Comparison of ENCODE assay signal across 1 cellular context in the genomic region with DNA sequence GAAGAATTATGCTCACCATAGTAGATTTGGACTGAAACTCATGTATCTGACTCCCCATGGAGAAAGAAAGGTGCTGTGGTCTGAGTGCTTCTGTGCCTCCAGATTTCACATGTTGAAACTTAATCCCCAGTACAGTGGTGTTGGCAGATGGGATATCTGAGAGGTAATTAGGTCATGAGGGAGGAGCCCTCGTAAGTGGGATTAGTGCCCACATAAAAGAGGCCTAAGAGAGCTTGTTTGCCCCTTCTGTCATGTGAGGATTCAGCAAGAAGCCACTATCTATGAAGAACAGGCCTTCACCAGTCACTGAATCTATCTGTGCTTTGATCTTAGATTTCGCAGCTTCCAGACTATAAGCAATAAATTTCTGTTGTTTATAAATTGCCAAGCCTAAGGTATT.
TF ChIP-seq lines count a peak whose summit lies in the region.

No MANE protein-coding gene starts in this region.

TF ChIP-seq in HEK293, 187 proteins besides CTCF, POLR2A, EP300 and RAD21 (continued from another document):
- peak; percentile 51; the same call in 1 of the 2 replicates for TF ChIP-seq SP7 (tag by site-specific recombination; IDR thresholded peaks at IDR 0.05)
- no peak for TF ChIP-seq ZNF792 (tag by site-specific recombination; IDR thresholded peaks at IDR 0.05)
- TF ChIP-seq, protein P1, sequence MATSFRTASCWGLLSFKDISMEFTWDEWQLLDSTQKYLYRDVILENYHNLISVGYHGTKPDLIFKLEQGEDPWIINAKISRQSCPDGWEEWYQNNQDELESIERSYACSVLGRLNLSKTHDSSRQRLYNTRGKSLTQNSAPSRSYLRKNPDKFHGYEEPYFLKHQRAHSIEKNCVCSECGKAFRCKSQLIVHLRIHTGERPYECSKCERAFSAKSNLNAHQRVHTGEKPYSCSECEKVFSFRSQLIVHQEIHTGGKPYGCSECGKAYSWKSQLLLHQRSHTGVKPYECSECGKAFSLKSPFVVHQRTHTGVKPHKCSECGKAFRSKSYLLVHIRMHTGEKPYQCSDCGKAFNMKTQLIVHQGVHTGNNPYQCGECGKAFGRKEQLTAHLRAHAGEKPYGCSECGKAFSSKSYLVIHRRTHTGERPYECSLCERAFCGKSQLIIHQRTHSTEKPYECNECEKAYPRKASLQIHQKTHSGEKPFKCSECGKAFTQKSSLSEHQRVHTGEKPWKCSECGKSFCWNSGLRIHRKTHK (tag by site-specific recombination; IDR thresholded peaks at IDR 0.05), result no peak
- TF ChIP-seq GLI4 (tag by site-specific recombination; IDR thresholded peaks at IDR 0.05), result no peak
- no peak for TF ChIP-seq ZNF23 (tag by site-specific recombination; IDR thresholded peaks at IDR 0.05; ENCODE audit: borderline replicate concordance)
- TF ChIP-seq ZNF266 (tag by site-specific recombination; IDR thresholded peaks at IDR 0.05; ENCODE audit: low read depth), result no peak
- no peak for TF ChIP-seq MYNN (tag by site-specific recombination; IDR thresholded peaks at IDR 0.05; ENCODE audit: borderline replicate concordance)
- TF ChIP-seq GLI2 (tag by site-specific recombination; IDR thresholded peaks at IDR 0.05; ENCODE audit: borderline replicate concordance, low read depth), result peak; percentile 78; the same call in 1 of the 2 replicates
- TF ChIP-seq, protein P2, sequence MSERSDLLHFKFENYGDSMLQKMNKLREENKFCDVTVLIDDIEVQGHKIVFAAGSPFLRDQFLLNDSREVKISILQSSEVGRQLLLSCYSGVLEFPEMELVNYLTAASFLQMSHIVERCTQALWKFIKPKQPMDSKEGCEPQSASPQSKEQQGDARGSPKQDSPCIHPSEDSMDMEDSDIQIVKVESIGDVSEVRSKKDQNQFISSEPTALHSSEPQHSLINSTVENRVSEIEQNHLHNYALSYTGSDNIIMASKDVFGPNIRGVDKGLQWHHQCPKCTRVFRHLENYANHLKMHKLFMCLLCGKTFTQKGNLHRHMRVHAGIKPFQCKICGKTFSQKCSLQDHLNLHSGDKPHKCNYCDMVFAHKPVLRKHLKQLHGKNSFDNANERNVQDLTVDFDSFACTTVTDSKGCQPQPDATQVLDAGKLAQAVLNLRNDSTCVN (tag by site-specific recombination; optimal IDR thresholded peaks at IDR 0.05), result no peak
- TF ChIP-seq ZNF48 (tag by site-specific recombination; IDR thresholded peaks at IDR 0.05), result no peak
- TF ChIP-seq, protein P3, sequence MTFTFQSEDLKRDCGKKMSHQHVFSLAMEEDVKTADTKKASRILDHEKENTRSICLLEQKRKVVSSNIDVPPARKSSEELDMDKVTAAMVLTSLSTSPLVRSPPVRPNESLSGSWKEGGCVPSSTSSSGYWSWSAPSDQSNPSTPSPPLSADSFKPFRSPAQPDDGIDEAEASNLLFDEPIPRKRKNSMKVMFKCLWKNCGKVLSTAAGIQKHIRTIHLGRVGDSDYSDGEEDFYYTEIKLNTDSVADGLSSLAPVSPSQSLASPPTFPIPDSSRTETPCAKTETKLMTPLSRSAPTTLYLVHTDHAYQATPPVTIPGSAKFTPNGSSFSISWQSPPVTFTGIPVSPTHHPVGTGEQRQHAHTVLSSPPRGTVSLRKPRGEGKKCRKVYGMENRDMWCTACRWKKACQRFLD (tag by site-specific recombination; IDR thresholded peaks at IDR 0.05), result no peak
- no peak for TF ChIP-seq ZNF785 (tag by site-specific recombination; IDR thresholded peaks at IDR 0.05)
- TF ChIP-seq, protein P4, sequence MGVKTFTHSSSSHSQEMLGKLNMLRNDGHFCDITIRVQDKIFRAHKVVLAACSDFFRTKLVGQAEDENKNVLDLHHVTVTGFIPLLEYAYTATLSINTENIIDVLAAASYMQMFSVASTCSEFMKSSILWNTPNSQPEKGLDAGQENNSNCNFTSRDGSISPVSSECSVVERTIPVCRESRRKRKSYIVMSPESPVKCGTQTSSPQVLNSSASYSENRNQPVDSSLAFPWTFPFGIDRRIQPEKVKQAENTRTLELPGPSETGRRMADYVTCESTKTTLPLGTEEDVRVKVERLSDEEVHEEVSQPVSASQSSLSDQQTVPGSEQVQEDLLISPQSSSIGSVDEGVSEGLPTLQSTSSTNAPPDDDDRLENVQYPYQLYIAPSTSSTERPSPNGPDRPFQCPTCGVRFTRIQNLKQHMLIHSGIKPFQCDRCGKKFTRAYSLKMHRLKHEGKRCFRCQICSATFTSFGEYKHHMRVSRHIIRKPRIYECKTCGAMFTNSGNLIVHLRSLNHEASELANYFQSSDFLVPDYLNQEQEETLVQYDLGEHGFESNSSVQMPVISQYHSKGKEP (tag by site-specific recombination; IDR thresholded peaks at IDR 0.05), result no peak
- TF ChIP-seq ZNF324 (tag by site-specific recombination; IDR thresholded peaks at IDR 0.05), result no peak
- TF ChIP-seq ZFP3 (tag by site-specific recombination; IDR thresholded peaks at IDR 0.05; ENCODE audit: low read depth), result no peak
- peak; percentile 61; the same call in 1 of the 2 replicates for TF ChIP-seq ZNF629 (tag by site-specific recombination; IDR thresholded peaks at IDR 0.05)
- peak; percentile 51; the same call in 1 of the 2 replicates for TF ChIP-seq MZF1 (tag by site-specific recombination; IDR thresholded peaks at IDR 0.05; ENCODE audit: borderline replicate concordance)
- no peak for TF ChIP-seq ZNF394 (tag by site-specific recombination; IDR thresholded peaks at IDR 0.05; ENCODE audit: borderline replicate concordance)
- TF ChIP-seq ZNF501 (tag by site-specific recombination; IDR thresholded peaks at IDR 0.05), result no peak
- no peak for TF ChIP-seq ZNF354C (tag by site-specific recombination; IDR thresholded peaks at IDR 0.05; ENCODE audit: borderline replicate concordance, low read depth)
- TF ChIP-seq EGR2 (tag by site-specific recombination; IDR thresholded peaks at IDR 0.05; ENCODE audit: low read depth), result peak; percentile 80
- TF ChIP-seq ZFHX2 (tag by site-specific recombination; conservative IDR thresholded peaks at IDR 0.05), result peak; percentile 21; the same call in 1 of the 2 replicates
- TF ChIP-seq ZNF521 (tag by site-specific recombination; IDR thresholded peaks at IDR 0.05), result no peak
- TF ChIP-seq ZNF626 (tag by site-specific recombination; IDR thresholded peaks at IDR 0.05), result no peak
- TF ChIP-seq ZNF335 (tag by site-specific recombination; conservative IDR thresholded peaks at IDR 0.05), result no peak
- no peak for TF ChIP-seq ZNF571 (tag by site-specific recombination; IDR thresholded peaks at IDR 0.05)
- TF ChIP-seq ZNF426 (tag by site-specific recombination; IDR thresholded peaks at IDR 0.05), result no peak
- TF ChIP-seq WT1 (tag by site-specific recombination; IDR thresholded peaks at IDR 0.05), result peak; percentile 99
- no peak for TF ChIP-seq ZNF558 (tag by site-specific recombination; IDR thresholded peaks at IDR 0.05)
- no peak for TF ChIP-seq ZNF16 (tag by site-specific recombination; IDR thresholded peaks at IDR 0.05; ENCODE audit: low read depth)
- peak; percentile 65 for TF ChIP-seq SETDB1 (IDR thresholded peaks at IDR 0.05; ENCODE audit: insufficient read length, low read length)
